ENCODE assay signal across 27 cellular contexts in the genomic region with DNA sequence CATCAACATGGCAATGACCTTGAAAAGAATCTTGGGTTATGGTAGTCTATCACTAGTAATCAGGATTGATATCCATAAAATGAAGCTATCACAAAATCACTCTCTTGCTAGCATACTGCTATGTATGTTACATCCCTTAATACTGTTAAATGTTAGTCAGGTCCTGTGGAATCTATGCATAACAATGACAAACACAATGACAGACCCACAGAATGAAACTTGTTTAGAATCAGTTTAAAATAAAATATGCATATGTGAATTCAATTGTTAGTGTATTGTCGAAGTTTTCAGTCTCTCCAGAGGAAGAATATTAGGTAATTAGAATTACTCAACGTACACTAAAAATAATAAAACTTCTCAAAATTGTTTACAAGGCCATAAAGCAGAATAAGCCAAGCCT.
"Had no signal": no experiment of that assay in that cellular context is flagged by ENCODE, and none has a peak within 500 bp of the region (broad histone marks: within the 10 kb centered on the region; RNA-seq: fewer than 3 reads in every experiment).

No MANE protein-coding gene starts in this region.

- H3K27me3 ChIP-seq: neural progenitor cell, neutrophil, right atrium auricular region, right lobe of liver, tibial nerve, uterus had no signal

- H3K36me3 Mint-ChIP-seq: naive thymus-derived CD8-positive, alpha-beta T cell; stimulated activated memory B cell treated with anti-CD40 and anti-IgM and Interleukin-4, amounts not matched to agents 10 μg/mL and 1 μg/mL and 100 μg/mL, for 72 hours had no signal

- H3K9me3 ChIP-seq: left ventricle myocardium inferior, neutrophil, right atrium auricular region, right lobe of liver, tibial nerve, uterus had no signal

- DNase-seq: hippocampal formation; islet precursor cell; left ventricle myocardium inferior; mesendoderm; midbrain; naive thymus-derived CD8-positive, alpha-beta T cell; occipital lobe; right lobe of liver; stimulated activated CD4-positive, alpha-beta T cell treated with anti-CD3 and anti-CD28 coated beads, Interleukin-1b, Interleukin-23, amount 100 ng/mL, for 48 hours; stimulated activated CD4-positive, alpha-beta T cell treated with anti-CD3 and anti-CD28 coated beads, Interleukin-2, amount 100 ng/mL, for 48 hours; stimulated activated CD4-positive, alpha-beta T cell treated with anti-CD3 and anti-CD28 coated beads, Interleukin-4, amount 100 ng/mL, for 4 hours; stimulated activated CD8-positive, alpha-beta memory T cell treated with anti-CD3 and anti-CD28 coated beads, Interleukin-4, amount 100 ng/mL, for 48 hours; stimulated activated naive CD4-positive, alpha-beta T cell treated with Interleukin-2 at 50 U/mL for 16 hours; stimulated activated naive CD8-positive, alpha-beta T cell treated with anti-CD3 and anti-CD28 coated beads, Interleukin-15, amount 100 ng/mL, for 72 hours; substantia nigra; uterus had no signal

- H3K4me3 Mint-ChIP-seq: naive thymus-derived CD8-positive, alpha-beta T cell; nephron; neural progenitor cell; stimulated activated memory B cell treated with anti-CD40 and anti-IgM and Interleukin-4, amounts not matched to agents 10 μg/mL and 1 μg/mL and 100 μg/mL, for 72 hours; stimulated activated naive CD8-positive, alpha-beta T cell treated with anti-CD3 and anti-CD28 coated beads, Interleukin-15, amount 100 ng/mL, for 72 hours; type B pancreatic cell had no signal

- H3K79me2 ChIP-seq: parathyroid adenoma had no signal

- H3K4me1 Mint-ChIP-seq: naive thymus-derived CD8-positive, alpha-beta T cell; stimulated activated memory B cell treated with anti-CD40 and anti-IgM and Interleukin-4, amounts not matched to agents 10 μg/mL and 1 μg/mL and 100 μg/mL, for 72 hours; stimulated activated naive CD8-positive, alpha-beta T cell treated with anti-CD3 and anti-CD28 coated beads, Interleukin-15, amount 100 ng/mL, for 72 hours had no signal

- H3K4me1 ChIP-seq: parathyroid adenoma, right atrium auricular region, right lobe of liver, tibial nerve, uterus had no signal

- H3K4me3 ChIP-seq: left ventricle myocardium inferior, lung, neural progenitor cell, right atrium auricular region, right lobe of liver, smooth muscle cell, tibial nerve, uterus had no signal

- H3K9ac ChIP-seq: neural progenitor cell, parathyroid adenoma had no signal

- H3K27ac ChIP-seq: left ventricle myocardium inferior, neural progenitor cell, neutrophil, parathyroid adenoma, right atrium auricular region, right lobe of liver, tibial nerve, uterus had no signal

- H3K27ac Mint-ChIP-seq: naive thymus-derived CD8-positive, alpha-beta T cell; nephron; progenitor cell of endocrine pancreas; stimulated activated memory B cell treated with anti-CD40 and anti-IgM and Interleukin-4, amounts not matched to agents 10 μg/mL and 1 μg/mL and 100 μg/mL, for 72 hours; stimulated activated naive CD8-positive, alpha-beta T cell treated with anti-CD3 and anti-CD28 coated beads, Interleukin-15, amount 100 ng/mL, for 72 hours; type B pancreatic cell had no signal

- H3K27me3 Mint-ChIP-seq: naive thymus-derived CD8-positive, alpha-beta T cell; progenitor cell of endocrine pancreas; stimulated activated memory B cell treated with anti-CD40 and anti-IgM and Interleukin-4, amounts not matched to agents 10 μg/mL and 1 μg/mL and 100 μg/mL, for 72 hours; stimulated activated naive CD8-positive, alpha-beta T cell treated with anti-CD3 and anti-CD28 coated beads, Interleukin-15, amount 100 ng/mL, for 72 hours; type B pancreatic cell had no signal

- H3K4me2 ChIP-seq: neural progenitor cell, smooth muscle cell had no signal

- ATAC-seq: naive thymus-derived CD8-positive, alpha-beta T cell; right lobe of liver; stimulated activated memory B cell treated with anti-CD40 and anti-IgM and Interleukin-4, amounts not matched to agents 10 μg/mL and 1 μg/mL and 100 μg/mL, for 72 hours; stimulated activated naive CD8-positive, alpha-beta T cell treated with anti-CD3 and anti-CD28 coated beads, Interleukin-15, amount 100 ng/mL, for 72 hours had no signal

- H2AFZ ChIP-seq: neural progenitor cell, parathyroid adenoma had no signal

- H3K36me3 ChIP-seq: left ventricle myocardium inferior, neural progenitor cell, neutrophil, right atrium auricular region, right lobe of liver, tibial nerve, uterus had no signal

- H3K9me3 Mint-ChIP-seq: stimulated activated memory B cell treated with anti-CD40 and anti-IgM and Interleukin-4, amounts not matched to agents 10 μg/mL and 1 μg/mL and 100 μg/mL, for 72 hours; stimulated activated naive CD8-positive, alpha-beta T cell treated with anti-CD3 and anti-CD28 coated beads, Interleukin-15, amount 100 ng/mL, for 72 hours had no signal
